ENCODE assay signal across 1 cellular context in genomic region chr22:49975543-49976389, GRCh38.
TF ChIP-seq lines count a peak whose summit lies in the region.

No MANE protein-coding gene starts in this region.

TF ChIP-seq in H1, 55 proteins besides CTCF, POLR2A, EP300 and RAD21:
- TF ChIP-seq RBBP5 (IDR thresholded peaks at IDR 0.05; ENCODE audit: borderline replicate concordance, low read depth, low read length): no peak
- TF ChIP-seq SUZ12 (IDR thresholded peaks at IDR 0.05; ENCODE audit: low read length): no peak
- no peak for TF ChIP-seq ASH2L (IDR thresholded peaks at IDR 0.05; ENCODE audit: low read length)
- TF ChIP-seq POLR2AphosphoS5 (IDR thresholded peaks at IDR 0.05; ENCODE audit: low read depth, low read length): no peak
- no peak for TF ChIP-seq ATF2 (IDR thresholded peaks at IDR 0.05; ENCODE audit: low read length)
- no peak for TF ChIP-seq TCF12 (IDR thresholded peaks at IDR 0.05; ENCODE audit: low read depth, low read length)
- no peak for TF ChIP-seq CBX5 (IDR thresholded peaks at IDR 0.05; ENCODE audit: low read depth, low read length)
- TF ChIP-seq TEAD4 (IDR thresholded peaks at IDR 0.05; ENCODE audit: low read depth, low read length): no peak
- no peak for TF ChIP-seq HDAC2 (IDR thresholded peaks at IDR 0.05; ENCODE audit: borderline replicate concordance in 1 of 2, low read depth in 2 of 2, low read length in 2 of 2)
- TF ChIP-seq SIN3A (conservative IDR thresholded peaks at IDR 0.05 in 1 of 2, IDR thresholded peaks at IDR 0.05 in 1 of 2; ENCODE audit: low read depth in 1 of 2, low read length in 2 of 2): no peak
- no peak for TF ChIP-seq SP2 (IDR thresholded peaks at IDR 0.05; ENCODE audit: low read length)
- TF ChIP-seq RFX5 (IDR thresholded peaks at IDR 0.05; ENCODE audit: borderline replicate concordance, low read depth, low read length): no peak
- no peak for TF ChIP-seq BRCA1 (IDR thresholded peaks at IDR 0.05; ENCODE audit: low read depth, low read length)
- TF ChIP-seq TBP (IDR thresholded peaks at IDR 0.05; ENCODE audit: low read depth, low read length): no peak
- no peak for TF ChIP-seq HDAC6 (IDR thresholded peaks at IDR 0.05; ENCODE audit: low read depth, low read length)
- no peak for TF ChIP-seq SRF (IDR thresholded peaks at IDR 0.05; ENCODE audit: low read depth, low read length)
- no peak for TF ChIP-seq JUN (IDR thresholded peaks at IDR 0.05; ENCODE audit: low read depth, low read length)
- no peak for TF ChIP-seq CBX8 (IDR thresholded peaks at IDR 0.05; ENCODE audit: borderline replicate concordance, low read depth, low read length)
- no peak for TF ChIP-seq EZH2 (IDR thresholded peaks at IDR 0.05; ENCODE audit: low read depth, low read length, severe bottlenecking)
